In genomic region chr3:24565053-24565452, GRCh38 we compare ENCODE assay signal across 29 cellular contexts.
"Had no signal": no experiment of that assay in that cellular context is flagged by ENCODE, and none has a peak within 500 bp of the region (broad histone marks: within the 10 kb centered on the region; RNA-seq: fewer than 3 reads in every experiment).

No MANE protein-coding gene starts in this region.

- H3K4me1 ChIP-seq: colonic mucosa, esophagus muscularis mucosa, esophagus squamous epithelium, foreskin keratinocyte, gastrocnemius medialis, gastroesophageal sphincter, heart left ventricle, heart right ventricle had no signal

- ATAC-seq: effector memory CD8-positive, alpha-beta T cell; esophagus mucosa; foreskin keratinocyte; gastrocnemius medialis; gastroesophageal sphincter; heart left ventricle; heart right ventricle had no signal

- H3K27ac ChIP-seq: colonic mucosa, coronary artery, dorsolateral prefrontal cortex, epithelial cell of prostate, esophagus muscularis mucosa, esophagus squamous epithelium, foreskin keratinocyte, gastrocnemius medialis, gastroesophageal sphincter, heart left ventricle, heart right ventricle had no signal

- H3K27me3 Mint-ChIP-seq: dendritic cell treated with granulocyte-macrophage colony-stimulating factor and Interleukin-4, amounts not matched to agents 40 ng/mL and 50 ng/mL, for 4 days; effector memory CD8-positive, alpha-beta T cell had no signal

- FAIRE-seq: colon, endometrium, endothelial cell of umbilical vein, frontal cortex had no signal

- H3K9me3 ChIP-seq: colonic mucosa, gastrocnemius medialis, gastroesophageal sphincter had no signal

- H3K4me3 Mint-ChIP-seq: dendritic cell treated with granulocyte-macrophage colony-stimulating factor and Interleukin-4, amounts not matched to agents 40 ng/mL and 50 ng/mL, for 4 days; effector memory CD8-positive, alpha-beta T cell; endodermal cell had no signal

- DNase-seq: colonic mucosa; cortex of kidney; dermis blood vessel endothelial cell; dorsolateral prefrontal cortex; effector CD4-positive, alpha-beta T cell; effector CD8-positive, alpha-beta T cell; effector memory CD4-positive, alpha-beta T cell; effector memory CD8-positive, alpha-beta T cell; endodermal cell; erythroblast; esophagus squamous epithelium; foreskin fibroblast; foreskin keratinocyte; foreskin melanocyte; gastrocnemius medialis; glutamatergic neuron; head of caudate nucleus; heart left ventricle; heart right ventricle had no signal

- H3K4me3 ChIP-seq: colonic mucosa, coronary artery, dorsolateral prefrontal cortex, esophagus muscularis mucosa, esophagus squamous epithelium, gastrocnemius medialis, gastroesophageal sphincter, heart left ventricle, heart right ventricle had no signal

- H3K27me3 ChIP-seq: colonic mucosa, esophagus muscularis mucosa, esophagus squamous epithelium, foreskin keratinocyte, gastrocnemius medialis, gastroesophageal sphincter, heart left ventricle, heart right ventricle had no signal

- H3K4me1 Mint-ChIP-seq: endodermal cell had no signal

- H3K27ac Mint-ChIP-seq: dendritic cell treated with granulocyte-macrophage colony-stimulating factor and Interleukin-4, amounts not matched to agents 40 ng/mL and 50 ng/mL, for 4 days; effector memory CD8-positive, alpha-beta T cell; endodermal cell had no signal

- H3K36me3 ChIP-seq: colonic mucosa, esophagus muscularis mucosa, esophagus squamous epithelium, gastrocnemius medialis, gastroesophageal sphincter, heart left ventricle, heart right ventricle had no signal
